1 cellular context compared by ENCODE assay signal in genomic region chr3:177089901-177090300, GRCh38.
TF ChIP-seq lines count a peak whose summit lies in the region.

No MANE protein-coding gene starts in this region.

TF ChIP-seq in GM23338, 12 proteins besides CTCF, POLR2A, EP300 and RAD21 (continued from another document):
- TF ChIP-seq ETS1 (IDR thresholded peaks at IDR 0.05) (no peak), NANOG (IDR thresholded peaks at IDR 0.05; ENCODE audit: borderline replicate concordance) (no peak), REST (IDR thresholded peaks at IDR 0.05; ENCODE audit: unreplicated experiment) (no peak), ZNF462 (CRISPR knock-in tag; IDR thresholded peaks at IDR 0.05) (no peak), CREB1 (CRISPR knock-in tag; IDR thresholded peaks at IDR 0.05; ENCODE audit: low read depth) (no peak), EZH2phosphoT487 (IDR thresholded peaks at IDR 0.05; ENCODE audit: unreplicated experiment) (no peak), ZNF114 (CRISPR knock-in tag; IDR thresholded peaks at IDR 0.05) (no peak), STAT1 (IDR thresholded peaks at IDR 0.05; ENCODE audit: unreplicated experiment) (no peak), JUNB (IDR thresholded peaks at IDR 0.05; ENCODE audit: unreplicated experiment) (no peak), EZH2 (IDR thresholded peaks at IDR 0.05; ENCODE audit: low read depth, unreplicated experiment) (no peak), POLR2AphosphoS5 (IDR thresholded peaks at IDR 0.05; ENCODE audit: low read depth) (no peak)
TF ChIP-seq in GM23338: peak in this region for 0.
